In the genomic region with DNA sequence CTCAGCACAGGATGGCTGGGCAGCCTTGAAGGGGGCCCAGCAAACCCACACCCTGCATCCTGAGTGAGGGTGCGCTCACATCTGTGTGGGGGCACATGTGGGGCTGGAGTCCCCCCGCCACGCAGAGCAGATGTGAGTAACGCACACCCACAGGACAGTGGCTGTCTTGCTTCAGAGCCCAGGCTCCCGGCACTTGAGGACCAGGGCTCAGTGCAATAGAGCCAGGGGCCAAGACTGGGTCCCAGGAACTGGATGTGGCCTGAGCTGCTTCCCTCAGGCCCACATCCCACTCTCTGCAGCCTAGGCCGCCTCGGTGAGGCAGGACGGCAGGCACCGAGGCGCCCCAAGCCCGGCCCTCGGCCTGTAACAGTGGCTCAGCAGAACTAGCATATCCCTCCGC, we compare ENCODE assay signal across 28 cellular contexts.
"Had no signal": no experiment of that assay in that cellular context is flagged by ENCODE, and none has a peak within 500 bp of the region (broad histone marks: within the 10 kb centered on the region; RNA-seq: fewer than 3 reads in every experiment).

No MANE protein-coding gene starts in this region.

- H3K27ac Mint-ChIP-seq: activated naive CD4-positive, alpha-beta T cell treated with anti-CD3 and anti-CD28 coated beads for 36 hours; activated naive CD8-positive, alpha-beta T cell treated with anti-CD3 and anti-CD28 coated beads for 36 hours; activated T-helper 1 cell treated with anti-CD3 and anti-CD28 coated beads, Interleukin-12 subunit alpha, Interleukin-12 subunit beta, Interleukin-2, Interleukin-4 antibody, amounts not matched to agents 30 ng/mL and 10 ng/mL and 1 ng/mL, durations not matched to agents 14 hours and 24 hours and 36 hours had no signal

- DNase-seq: activated CD4-positive, alpha-beta T cell treated with anti-CD3 and anti-CD28 coated beads for 4 hours; activated CD4-positive, alpha-beta T cell treated with anti-CD3 and anti-CD28 coated beads, Interleukin-2, amount 50 U/mL, for 4 hours; activated CD4-positive, CD25-positive, alpha-beta regulatory T cell; activated effector memory CD4-positive, alpha-beta T cell treated with anti-CD3 and anti-CD28 coated beads, Interleukin-2, amount 50 U/mL, for 16 hours; activated naive CD4-positive, alpha-beta T cell treated with anti-CD3 and anti-CD28 coated beads for 36 hours; activated T-cell treated with anti-CD3 and anti-CD28 coated beads, Interleukin-2, amount 50 U/mL, for 1 hour; adrenal gland; aorta; body of pancreas; cerebellar nuclear complex; colonic mucosa; effector CD8-positive, alpha-beta T cell; glutamatergic neuron; left ventricle myocardium inferior; mesendoderm; nucleus accumbens; pancreas; retina; sigmoid colon; small intestine; stimulated activated CD4-positive, alpha-beta T cell treated with anti-CD3 and anti-CD28 coated beads, Interleukin-4, amount 100 ng/mL, for 24 hours; transverse colon had no signal

- H3K9me3 Mint-ChIP-seq: activated naive CD4-positive, alpha-beta T cell treated with anti-CD3 and anti-CD28 coated beads for 36 hours; activated naive CD8-positive, alpha-beta T cell treated with anti-CD3 and anti-CD28 coated beads for 36 hours; activated T-helper 1 cell treated with anti-CD3 and anti-CD28 coated beads, Interleukin-12 subunit alpha, Interleukin-12 subunit beta, Interleukin-2, Interleukin-4 antibody, amounts not matched to agents 30 ng/mL and 10 ng/mL and 1 ng/mL, durations not matched to agents 14 hours and 24 hours and 36 hours; naive thymus-derived CD4-positive, alpha-beta T cell; stimulated activated effector memory CD8-positive, alpha-beta T cell treated with anti-CD3 and anti-CD28 coated beads, Interleukin-12 subunit alpha, Interleukin-12 subunit beta, amount 100 ng/mL, for 72 hours had no signal

- FAIRE-seq: frontal cortex, islet of Langerhans, pancreas, small intestine had no signal

- H3K36me3 Mint-ChIP-seq: stimulated activated effector memory CD8-positive, alpha-beta T cell treated with anti-CD3 and anti-CD28 coated beads, Interleukin-12 subunit alpha, Interleukin-12 subunit beta, amount 100 ng/mL, for 72 hours had no signal

- H3K27me3 Mint-ChIP-seq: activated naive CD8-positive, alpha-beta T cell treated with anti-CD3 and anti-CD28 coated beads for 36 hours; naive thymus-derived CD4-positive, alpha-beta T cell had no signal

- H3K4me3 Mint-ChIP-seq: activated naive CD4-positive, alpha-beta T cell treated with anti-CD3 and anti-CD28 coated beads for 36 hours; activated naive CD8-positive, alpha-beta T cell treated with anti-CD3 and anti-CD28 coated beads for 36 hours; activated T-helper 1 cell treated with anti-CD3 and anti-CD28 coated beads, Interleukin-12 subunit alpha, Interleukin-12 subunit beta, Interleukin-2, Interleukin-4 antibody, amounts not matched to agents 30 ng/mL and 10 ng/mL and 1 ng/mL, durations not matched to agents 14 hours and 24 hours and 36 hours; stimulated activated effector memory CD8-positive, alpha-beta T cell treated with anti-CD3 and anti-CD28 coated beads, Interleukin-12 subunit alpha, Interleukin-12 subunit beta, amount 100 ng/mL, for 72 hours had no signal

- ATAC-seq: body of pancreas, pancreas had no signal
